In the genomic region with DNA sequence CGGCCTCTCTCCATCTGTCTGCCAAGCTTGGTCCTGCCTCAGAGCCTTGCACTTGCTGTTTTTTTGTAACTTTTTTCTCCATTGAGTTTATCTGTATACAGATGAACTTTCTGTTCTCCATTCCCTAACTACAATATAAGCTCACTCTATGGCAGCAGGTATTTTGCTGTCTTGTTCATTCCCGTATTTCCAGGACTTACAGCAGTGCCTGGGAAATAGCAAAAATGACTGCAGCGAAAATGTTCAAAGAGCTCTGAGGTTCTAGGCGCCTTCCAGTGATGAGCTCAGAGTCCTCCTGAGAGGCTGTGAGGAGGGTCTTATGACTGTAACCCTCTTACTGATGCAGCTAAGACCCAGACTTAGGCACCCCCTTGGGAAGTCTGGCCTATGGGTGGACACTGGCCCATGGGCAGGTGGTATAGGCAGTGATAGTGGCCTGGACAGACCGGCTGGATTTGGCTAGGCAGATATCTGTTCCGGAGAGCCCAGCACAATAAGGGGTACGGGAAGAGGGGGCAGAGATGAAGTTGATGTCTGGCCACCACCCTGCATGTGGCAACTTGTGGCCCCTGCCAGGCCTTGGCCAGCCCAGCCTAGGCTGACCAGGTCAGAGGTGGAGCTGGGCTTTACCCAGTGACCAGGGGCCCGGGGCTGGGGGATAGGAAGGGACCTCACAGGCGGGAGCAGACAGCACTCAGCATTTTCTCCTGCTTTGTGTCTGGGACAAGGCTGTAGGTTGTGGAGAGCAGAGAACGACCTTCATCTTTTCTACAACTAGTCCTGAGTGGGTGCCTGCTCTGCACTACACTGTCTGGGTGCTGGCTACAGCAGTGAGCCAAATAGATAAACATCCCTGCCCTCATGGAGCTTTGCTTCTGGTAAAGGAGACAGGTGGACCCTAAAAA, we compare ENCODE assay signal across 11 cellular contexts. TPM values are rescaled to one million over a fixed set of nuclear protein-coding genes. Genes with fewer than 3 reads are reported as not detected.
A peak's percentile ranks its signal among the peaks of the same experiment; 100 is the strongest.
DNase-seq lines count a peak whose midpoint lies in the region; TF ChIP-seq lines count a peak whose summit lies in the region.
"Had no signal": no experiment of that assay in that cellular context is flagged by ENCODE, and none has a peak within 500 bp of the region (broad histone marks: within the 10 kb centered on the region; RNA-seq: fewer than 3 reads in every experiment).

No MANE protein-coding gene starts in this region.

- POLR2A ChIA-PET in activated CD4-positive, alpha-beta T cell treated with anti-CD3 and anti-CD28 coated beads, Interleukin-2, amount 10 ng/mL, durations not matched to agents 7 days and 5 days (lab: Charles Lee): interaction anchor here (0.6 to 1.1 kb wide), 2 partner anchors 10 to 205 kb away, joined by 3 read pairs; no protein-coding TSS in a partner anchor

- CTCF ChIA-PET in activated CD4-positive, alpha-beta T cell treated with anti-CD3 and anti-CD28 coated beads, Interleukin-2, amount 10 ng/mL, durations not matched to agents 7 days and 5 days (lab: Charles Lee): interaction anchor here (0.6 to 11.4 kb wide), 5 partner anchors 9 to 530 kb away, joined by 3 to 216 read pairs (median 5); partner anchors contain the start of genes MIEF1 and TAB1

- H3K9me3 ChIP-seq in Peyer's patch (no peaks in the 10 kb centered on the region), endodermal cell (ENCODE audit: control insufficient read depth, low read length) (no peaks in the 10 kb centered on the region), stomach (no peaks in the 10 kb centered on the region)
- H3K9me3 ChIP-seq: MG63 had no signal

- H3K4me1 ChIP-seq in Peyer's patch (peaks cover 20 to 67% (median 48%) of the 10 kb centered on the region in 4 donors), endodermal cell (ENCODE audit: control insufficient read depth, insufficient read depth, low read length) (no peaks in the 10 kb centered on the region), stomach (peaks cover 61 to 88% (median 86%) of the 10 kb centered on the region in 4 donors)

- H3K9ac ChIP-seq in endodermal cell (ENCODE audit: extremely low read depth, low read length, poor library complexity, severe bottlenecking): no peak overlapping the region

- peak overlapping the region in 3 of 4 donors; percentile 6 to 41 (median 31) for H3K27ac ChIP-seq in Peyer's patch
- no peak overlapping the region for H3K27ac ChIP-seq in endodermal cell (ENCODE audit: low read depth, low read length)
- H3K27ac ChIP-seq in stomach: peak overlapping the region; percentile 3 to 99 (median 41)

- H3K4me3 ChIP-seq in Peyer's patch (no peak overlapping the region), endodermal cell (ENCODE audit: low read length) (no peak overlapping the region), stomach (peak overlapping the region in 2 of 4 donors; percentile 95 to 99)
- H3K4me3 ChIP-seq: MG63 had no signal

- H3K36me3 Mint-ChIP-seq in activated CD4-positive, alpha-beta T cell treated with anti-CD3 and anti-CD28 coated beads, Interleukin-2, amount 10 ng/mL, durations not matched to agents 7 days and 5 days (ENCODE audit: low read depth): peaks cover 75% of the 10 kb centered on the region
- peaks cover 65% of the 10 kb centered on the region for H3K36me3 Mint-ChIP-seq in endodermal cell (ENCODE audit: low read depth)

- 95 to 100% methylated on average over 4 to 10 of the region's 10 CpGs for WGBS in endodermal cell (ENCODE audit: insufficient coverage in 1 of 2, insufficient read length in 1 of 2), 2 experiments
- 70 to 75% (median 73%) methylated on average over 9 to 10 of the region's 10 CpGs for WGBS in stomach, 5 donors

- H3K27ac Mint-ChIP-seq in activated CD4-positive, alpha-beta T cell treated with anti-CD3 and anti-CD28 coated beads, Interleukin-2, amount 10 ng/mL, durations not matched to agents 7 days and 5 days: peak overlapping the region; percentile 80
- H3K27ac Mint-ChIP-seq in endodermal cell: peak overlapping the region; percentile 85

- TF ChIP-seq POLR2A in Peyer's patch (IDR thresholded peaks at IDR 0.05): no peak
- no peak for TF ChIP-seq POLR2A in stomach (IDR thresholded peaks at IDR 0.05)

- H3K9me3 Mint-ChIP-seq in activated CD4-positive, alpha-beta T cell treated with anti-CD3 and anti-CD28 coated beads, Interleukin-2, amount 10 ng/mL, durations not matched to agents 7 days and 5 days: no peaks in the 10 kb centered on the region
- H3K9me3 Mint-ChIP-seq in endodermal cell: no peaks in the 10 kb centered on the region

- H3K4me3 Mint-ChIP-seq in activated CD4-positive, alpha-beta T cell treated with anti-CD3 and anti-CD28 coated beads, Interleukin-2, amount 10 ng/mL, durations not matched to agents 7 days and 5 days: peak overlapping the region; percentile 22
- no peak overlapping the region for H3K4me3 Mint-ChIP-seq in endodermal cell

- TF ChIP-seq CTCF in Peyer's patch (IDR thresholded peaks at IDR 0.05) (no peak), endodermal cell (conservative IDR thresholded peaks at IDR 0.05) (no peak), stomach (IDR thresholded peaks at IDR 0.05) (no peak)

- H3K36me3 ChIP-seq in Peyer's patch: peaks cover 0 to 44% (median 0%) of the 10 kb centered on the region in 3 donors
- peaks cover 58% of the 10 kb centered on the region for H3K36me3 ChIP-seq in endodermal cell (ENCODE audit: control insufficient read depth, insufficient read depth, low read length)
- H3K36me3 ChIP-seq in stomach: peaks cover 44 to 76% (median 73%) of the 10 kb centered on the region in 4 donors

- H3K27me3 ChIP-seq in Peyer's patch (no peaks in the 10 kb centered on the region), endodermal cell (ENCODE audit: control insufficient read depth, insufficient read depth, low read length, poor library complexity, severe bottlenecking) (no peaks in the 10 kb centered on the region), stomach (no peaks in the 10 kb centered on the region)
- H3K27me3 ChIP-seq: MG63 had no signal

- no peak for TF ChIP-seq EP300 in stomach (IDR thresholded peaks at IDR 0.05)

- H3K4me1 Mint-ChIP-seq in activated CD4-positive, alpha-beta T cell treated with anti-CD3 and anti-CD28 coated beads, Interleukin-2, amount 10 ng/mL, durations not matched to agents 7 days and 5 days: peaks cover 81% of the 10 kb centered on the region
- H3K4me1 Mint-ChIP-seq in endodermal cell: peaks cover 37% of the 10 kb centered on the region

- no peak for DNase-seq in activated CD4-positive, alpha-beta T cell treated with anti-CD3 and anti-CD28 coated beads, Interleukin-2, amount 10 ng/mL, durations not matched to agents 7 days and 5 days
- no peak for DNase-seq in activated CD4-positive, alpha-beta T cell treated with anti-CD3 and anti-CD28 coated beads, Interleukin-2, amount 50 U/mL, for 1 hour
- DNase-seq in Peyer's patch (no peak), endodermal cell (no peak), stomach (no peak), KG1 (lab: John Stamatoyannopoulos, UW) (no peak), NCI-H2029 (lab: John Stamatoyannopoulos, UW) (no peak)
- DNase-seq in activated effector memory CD4-positive, alpha-beta T cell treated with Interleukin-2 at 50 U/mL for 16 hours: no peak
- DNase-seq: activated CD4-positive, alpha-beta T cell treated with anti-CD3 and anti-CD28 coated beads, Interleukin-2, amount 50 U/mL, for 4 hours; COR-L47; MG63 had no signal

- intact Hi-C loops in stomach (cut with DNase I; ENCODE audit: low total_unique reads): no loop called here

- H3K27me3 Mint-ChIP-seq in activated CD4-positive, alpha-beta T cell treated with anti-CD3 and anti-CD28 coated beads, Interleukin-2, amount 10 ng/mL, durations not matched to agents 7 days and 5 days: peaks cover 1% of the 10 kb centered on the region
- no peaks in the 10 kb centered on the region for H3K27me3 Mint-ChIP-seq in endodermal cell (ENCODE audit: insufficient read depth)

RNA-seq across cellular contexts. Expression of gene ATF4, which starts 4.6 kb away (rescaled TPM):
- 100 to 1,000 TPM; 372 to 437 TPM for total RNA-seq in activated CD4-positive, alpha-beta T cell treated with anti-CD3 and anti-CD28 coated beads, Interleukin-2, amount 10 ng/mL, durations not matched to agents 7 days and 5 days
- 100 to 1,000 TPM; 222 to 550 (median 280) TPM for total RNA-seq in Peyer's patch
- 100 to 1,000 TPM; 335 to 341 TPM for total RNA-seq in endodermal cell
- 370 TPM for polyA plus RNA-seq in endodermal cell (2013, experiment 1 of 2)
- polyA plus RNA-seq in endodermal cell (2013, experiment 2 of 2): 330 TPM
- total RNA-seq in stomach: 100 to 1,000 TPM; 155 to 438 (median 370) TPM
- 100 to 1,000 TPM; 592 to 929 (median 872) TPM for polyA plus RNA-seq in stomach

RNA-seq across cellular contexts. Expression of gene RPS19BP1, which starts 7.5 kb away (rescaled TPM):
- total RNA-seq in activated CD4-positive, alpha-beta T cell treated with anti-CD3 and anti-CD28 coated beads, Interleukin-2, amount 10 ng/mL, durations not matched to agents 7 days and 5 days: 10 to 100 TPM; 51.8 to 69.3 TPM
- 100 to 1,000 TPM in 1 of 4 donors, 10 to 100 TPM in 3; 59.4 to 132 (median 93.7) TPM for total RNA-seq in Peyer's patch
- total RNA-seq in endodermal cell: 10 to 100 TPM; 65.5 to 70.3 TPM
- polyA plus RNA-seq in endodermal cell (2013, experiment 1 of 2): 66.1 TPM
- polyA plus RNA-seq in endodermal cell (2013, experiment 2 of 2): 59.9 TPM
- 100 to 1,000 TPM in 2 of 5 donors, 10 to 100 TPM in 3; 36.9 to 684 (median 86.5) TPM for total RNA-seq in stomach
- polyA plus RNA-seq in stomach: 100 to 1,000 TPM; 195 to 221 (median 200) TPM

RNA-seq across cellular contexts. Expression of gene MIEF1, which starts 22.9 kb away (rescaled TPM):
- total RNA-seq in activated CD4-positive, alpha-beta T cell treated with anti-CD3 and anti-CD28 coated beads, Interleukin-2, amount 10 ng/mL, durations not matched to agents 7 days and 5 days: 10 to 100 TPM; 34.8 to 40.0 TPM
- total RNA-seq in Peyer's patch (10 to 100 TPM; 16.5 to 51.0 (median 41.3) TPM), endodermal cell (10 to 100 TPM; 36.0 to 43.3 TPM), stomach (10 to 100 TPM; 15.8 to 47.3 (median 20.0) TPM)
- 28.1 TPM for polyA plus RNA-seq in endodermal cell (2013, experiment 1 of 2)
- polyA plus RNA-seq in endodermal cell (2013, experiment 2 of 2): 26.6 TPM
- polyA plus RNA-seq in stomach: 1 to 10 TPM; 5.1 to 9.5 (median 8.8) TPM

RNA-seq across cellular contexts. Expression of gene CACNA1I, which starts 45.5 kb away (rescaled TPM):
- total RNA-seq in activated CD4-positive, alpha-beta T cell treated with anti-CD3 and anti-CD28 coated beads, Interleukin-2, amount 10 ng/mL, durations not matched to agents 7 days and 5 days: 1 to 10 TPM; 8.4 to 9.3 TPM
- total RNA-seq in Peyer's patch (1 to 10 TPM in 3 of 4 donors, under 1 TPM in 1; 0.95 to 6.6 (median 1.6) TPM), endodermal cell (1 to 10 TPM; 1.2 to 2.2 TPM), stomach (1 to 10 TPM in 1 of 5 donors, under 1 TPM in 2, not detected in 2; 0.29 to 4.0 (median 0.37) TPM)
- 0.32 TPM for polyA plus RNA-seq in endodermal cell (2013, experiment 1 of 2)
- polyA plus RNA-seq in endodermal cell (2013, experiment 2 of 2): 0.29 TPM
- polyA plus RNA-seq in stomach: under 1 TPM; 0.06 to 0.15 (median 0.08) TPM
